Comparison of ENCODE assay signal across 10 cellular contexts in genomic region chrX:13119386-13119785, GRCh38.
DNase-seq lines count a peak whose midpoint lies in the region; ATAC-seq, FAIRE-seq and TF ChIP-seq lines count a peak whose summit lies in the region.
"Had no signal": no experiment of that assay in that cellular context is flagged by ENCODE, and none has a peak within 500 bp of the region (broad histone marks: within the 10 kb centered on the region; RNA-seq: fewer than 3 reads in every experiment).

No MANE protein-coding gene starts in this region.

- H3K4me2 ChIP-seq in PC-3 (ENCODE audit: low read length), result peak overlapping the region; percentile 47
- no peak overlapping the region for H3K4me2 ChIP-seq in GM23338

- no peak overlapping the region for H3K4me3 Mint-ChIP-seq in GM23338
- H3K4me3 Mint-ChIP-seq: natural killer cell treated with Interleukin-12 subunit alpha and Interleukin-12 subunit beta and Interleukin-15 and Interleukin-18, amount 100 ng/mL, for 72 hours had no signal

- no peaks in the 10 kb centered on the region for H3K27me3 ChIP-seq in ACC112 (ENCODE audit: insufficient read depth, low read length)
- no peaks in the 10 kb centered on the region for H3K27me3 ChIP-seq in PC-3 (ENCODE audit: low read length)
- no peaks in the 10 kb centered on the region for H3K27me3 ChIP-seq in GM23338 (ENCODE audit: insufficient read depth)

- POLR2A ChIA-PET in PC-3 (lab: Charles Lee; ENCODE audit: unreplicated experiment), result interaction anchor here (0.6 to 0.7 kb wide), 2 partner anchors 139 to 140 kb away, joined by 4 read pairs; no protein-coding TSS in a partner anchor

- H3K36me3 ChIP-seq in ACC112 (ENCODE audit: insufficient read depth, low read length), result no peaks in the 10 kb centered on the region
- H3K36me3 ChIP-seq in PC-3 (ENCODE audit: low read depth, low read length), result no peaks in the 10 kb centered on the region
- H3K36me3 ChIP-seq in mucosa of descending colon (ENCODE audit: low read depth), result no peaks in the 10 kb centered on the region
- no peaks in the 10 kb centered on the region for H3K36me3 ChIP-seq in kidney (ENCODE audit: control insufficient read depth in 1 of 2, insufficient read depth in 2 of 2, low read length in 2 of 2)
- H3K36me3 ChIP-seq in GM23338 (ENCODE audit: insufficient read depth), result no peaks in the 10 kb centered on the region

- peaks cover 21% of the 10 kb centered on the region for H3K36me3 Mint-ChIP-seq in GM23338 (ENCODE audit: low read depth)

- H3K27ac Mint-ChIP-seq in GM23338, result no peak overlapping the region

- 0 out of 2 replicates have a peak, but pooled peaks cover 2% of the 10 kb centered on the region for H3K9me3 ChIP-seq in PC-3 (ENCODE audit: low read length)
- no peaks in the 10 kb centered on the region for H3K9me3 ChIP-seq in mucosa of descending colon
- H3K9me3 ChIP-seq in kidney (ENCODE audit: control insufficient read depth in 1 of 2, low read length in 2 of 2), result no peaks in the 10 kb centered on the region

- H3K9me3 Mint-ChIP-seq in GM23338, result peaks cover 20% of the 10 kb centered on the region

- H3K79me2 ChIP-seq in ACC112 (ENCODE audit: control insufficient read depth, insufficient read depth, low read length, unreplicated experiment), result no peaks in the 10 kb centered on the region
- H3K79me2 ChIP-seq in PC-3 (ENCODE audit: low read length), result no peaks in the 10 kb centered on the region
- H3K79me2 ChIP-seq in GM23338 (replicated peaks; ENCODE audit: insufficient read depth), result no peaks in the 10 kb centered on the region

- peaks cover 56% of the 10 kb centered on the region for H3K4me1 ChIP-seq in ACC112 (ENCODE audit: control insufficient read depth, insufficient read depth, low read length, unreplicated experiment)
- H3K4me1 ChIP-seq in PC-3 (ENCODE audit: insufficient read depth, low read length), result peaks cover 38% of the 10 kb centered on the region
- H3K4me1 ChIP-seq in mucosa of descending colon (ENCODE audit: low read depth), result peaks cover 4% of the 10 kb centered on the region
- peaks cover 0 to 14% of the 10 kb centered on the region in 2 donors for H3K4me1 ChIP-seq in kidney (ENCODE audit: control insufficient read depth in 1 of 2, insufficient read depth in 1 of 2, low read depth in 1 of 2, low read length in 2 of 2)
- no peaks in the 10 kb centered on the region for H3K4me1 ChIP-seq in GM23338 (ENCODE audit: insufficient read depth)

- H3K4me3 ChIP-seq in ACC112 (ENCODE audit: low read depth, low read length) (peak overlapping the region; percentile 72), PC-3 (ENCODE audit: low read length) (no peak overlapping the region), epithelial cell of esophagus (ENCODE audit: low read length) (no peak overlapping the region), mucosa of descending colon (no peak overlapping the region), kidney (ENCODE audit: low read length in 2 of 2) (no peak overlapping the region), GM23338 (no peak overlapping the region)

- H2AFZ ChIP-seq in ACC112 (ENCODE audit: low read length, unreplicated experiment) (peak overlapping the region; percentile 65), PC-3 (ENCODE audit: low read length) (peak overlapping the region; percentile 14; the same call in 1 of the 2 replicates), GM23338 (no peak overlapping the region)

- H3K4me1 Mint-ChIP-seq in GM23338, result peaks cover 7% of the 10 kb centered on the region

- peak; percentile 31 for ATAC-seq in PC-3
- ATAC-seq in mucosa of descending colon, result peak; percentile 29
- ATAC-seq in GM23338, result no peak
- no peak for ATAC-seq in GM18519 (IDR thresholded peaks at IDR 0.05; ENCODE audit: low FRiP score, unreplicated experiment)
- ATAC-seq: natural killer cell treated with Interleukin-12 subunit alpha and Interleukin-12 subunit beta and Interleukin-15 and Interleukin-18, amount 100 ng/mL, for 72 hours had no signal

- H3K9me2 ChIP-seq in PC-3 (replicated peaks; ENCODE audit: low read length) (no peaks in the 10 kb centered on the region), GM23338 (ENCODE audit: insufficient read depth) (no peaks in the 10 kb centered on the region)

- no peaks in the 10 kb centered on the region for H3K27me3 Mint-ChIP-seq in GM23338 (ENCODE audit: insufficient read depth, low read depth, poor library complexity)

- TF ChIP-seq CTCF in PC-3 (conservative IDR thresholded peaks at IDR 0.05; ENCODE audit: low read depth, low read length), result no peak
- no peak for TF ChIP-seq CTCF in epithelial cell of esophagus (IDR thresholded peaks at IDR 0.05; ENCODE audit: insufficient read depth, low read depth, low read length, missing control alignments)
- TF ChIP-seq CTCF in mucosa of descending colon (IDR thresholded peaks at IDR 0.05), result no peak
- no peak for TF ChIP-seq CTCF in kidney (IDR thresholded peaks at IDR 0.05; ENCODE audit: borderline replicate concordance, extremely low read depth, insufficient read depth)
- TF ChIP-seq CTCF in GM23338 (conservative IDR thresholded peaks at IDR 0.05; ENCODE audit: low read depth in 2 of 2), result no peak

- BruUV-seq in PC-3 (replicated peaks; lab: Mats Ljungman, UMichigan), result no TSS peak

- intact Hi-C loops in PC-3 (cut with micrococcal nuclease) (no loop called here), mucosa of descending colon (cut with DNase I, micrococcal nuclease) (no loop called here), kidney (cut with DNase I) (no loop called here)

- no peak for FAIRE-seq in kidney (lab: Jason Lieb, UNC)

- H3K27ac ChIP-seq in ACC112 (ENCODE audit: low read depth, low read length) (peak overlapping the region; percentile 98), PC-3 (ENCODE audit: low read length) (peak overlapping the region; percentile 61), kidney (ENCODE audit: low read depth in 2 of 2, low read length in 2 of 2) (peak overlapping the region in 1 of 2 donors; percentile 67), GM23338 (ENCODE audit: low read depth) (no peak overlapping the region)

- H4K20me1 ChIP-seq in PC-3 (ENCODE audit: low read length), result no peaks in the 10 kb centered on the region
- H4K20me1 ChIP-seq in GM23338 (replicated peaks; ENCODE audit: insufficient read depth), result no peaks in the 10 kb centered on the region

- H3F3A ChIP-seq in PC-3 (ENCODE audit: low read length, unreplicated experiment), result no peaks in the 10 kb centered on the region
- no peaks in the 10 kb centered on the region for H3F3A ChIP-seq in GM23338 (replicated peaks; ENCODE audit: low read depth)

- CTCF ChIA-PET in PC-3 (lab: Charles Lee), result interaction anchor here (0.6 kb wide), 1 partner anchor 368 kb away, joined by 3 read pairs; no protein-coding TSS in a partner anchor

- DNase-seq in PC-3 (peak; percentile 71), epithelial cell of esophagus (ENCODE audit: low read depth) (peak; percentile 58), mucosa of descending colon (no peak), kidney (no peak), NCI-H2227 treated with DMSO at 0.1 percent for 48 hours (lab: John Stamatoyannopoulos, UW) (no peak), GM23338 (ENCODE audit: low spot score) (no peak)
- DNase-seq: NCI-H446 had no signal

- peak overlapping the region; percentile 4; the same call in 1 of the 2 replicates for H3K9ac ChIP-seq in PC-3 (ENCODE audit: low read length)
- no peak overlapping the region for H3K9ac ChIP-seq in kidney (ENCODE audit: low read length in 2 of 2)

TF ChIP-seq in GM23338, 12 proteins besides CTCF, POLR2A, EP300 and RAD21 (continues in another document):
- TF ChIP-seq CREB1 (CRISPR knock-in tag; IDR thresholded peaks at IDR 0.05; ENCODE audit: low read depth), result no peak
- no peak for TF ChIP-seq NANOG (IDR thresholded peaks at IDR 0.05; ENCODE audit: borderline replicate concordance)
- no peak for TF ChIP-seq JUNB (IDR thresholded peaks at IDR 0.05; ENCODE audit: unreplicated experiment)
- no peak for TF ChIP-seq STAT1 (IDR thresholded peaks at IDR 0.05; ENCODE audit: unreplicated experiment)
- TF ChIP-seq EZH2 (IDR thresholded peaks at IDR 0.05; ENCODE audit: low read depth, unreplicated experiment), result no peak
- no peak for TF ChIP-seq ETS1 (IDR thresholded peaks at IDR 0.05)
- TF ChIP-seq POLR2AphosphoS5 (IDR thresholded peaks at IDR 0.05; ENCODE audit: low read depth), result no peak
- TF ChIP-seq REST (IDR thresholded peaks at IDR 0.05; ENCODE audit: unreplicated experiment), result no peak
- TF ChIP-seq EZH2phosphoT487 (IDR thresholded peaks at IDR 0.05; ENCODE audit: unreplicated experiment), result no peak
- no peak for TF ChIP-seq ZNF114 (CRISPR knock-in tag; IDR thresholded peaks at IDR 0.05)

Comparison
In these comparisons a context has a peak if more than half of its experiments do, and no peak if none do; other contexts are left out.
1. ATAC-seq: peak in PC-3 (single experiment) and mucosa of descending colon (single experiment); none in GM23338 (single experiment) and GM18519 (single experiment).
2. DNase-seq: peak in PC-3 (single experiment) and epithelial cell of esophagus (single experiment); none in mucosa of descending colon (0 of 3), kidney (single experiment), NCI-H2227 treated with DMSO at 0.1 percent for 48 hours (single experiment) and GM23338 (single experiment).